ENCODE assay signal across 2 cellular contexts in the genomic region with DNA sequence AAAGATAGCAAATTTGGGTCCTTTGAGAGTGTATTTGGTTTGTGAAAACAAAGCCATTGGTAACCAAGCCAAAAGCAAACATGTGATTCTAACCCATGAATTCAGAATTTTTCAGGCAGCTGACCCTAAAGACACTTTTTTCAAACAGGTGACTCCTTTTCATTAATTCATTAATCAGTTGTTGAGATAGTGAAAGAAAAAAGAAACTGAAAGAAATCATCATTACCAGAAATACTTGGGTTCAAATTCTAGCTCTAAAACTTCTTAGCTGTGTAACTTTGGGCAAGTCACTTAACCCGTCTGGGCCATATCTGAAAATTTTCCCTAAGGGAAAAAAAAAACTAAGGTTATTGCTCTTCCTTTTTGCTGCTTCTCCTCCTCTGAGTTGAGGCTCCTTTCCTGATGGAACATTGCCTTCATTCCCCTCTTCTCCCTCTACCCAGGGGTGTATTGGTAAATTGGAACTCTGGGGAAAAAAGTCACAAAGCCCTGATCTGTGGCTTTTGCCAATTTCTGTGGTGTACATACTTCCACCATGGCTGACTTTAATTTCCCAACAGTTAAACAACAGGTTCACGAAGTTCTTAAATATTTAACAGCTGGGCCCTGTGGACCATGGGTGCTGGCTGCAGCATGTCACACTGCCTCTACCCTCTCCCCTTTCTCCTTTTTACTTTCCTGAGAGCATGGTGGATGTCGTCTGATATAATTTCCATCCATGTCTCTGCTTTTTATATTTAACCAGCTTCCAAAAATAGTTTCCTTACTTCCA.
TF ChIP-seq lines count a peak whose summit lies in the region.

No MANE protein-coding gene starts in this region.

TF ChIP-seq in SK-N-SH, 30 proteins besides CTCF, POLR2A, EP300 and RAD21 (continued from another document):
- TF ChIP-seq USF1 (IDR thresholded peaks at IDR 0.05; ENCODE audit: borderline replicate concordance, low read depth) = no peak
- no peak for TF ChIP-seq NRF1 (IDR thresholded peaks at IDR 0.05; ENCODE audit: low read depth, low read length)
- TF ChIP-seq RXRA (IDR thresholded peaks at IDR 0.05; ENCODE audit: borderline replicate concordance, low read depth) = no peak
- TF ChIP-seq SMC3 (IDR thresholded peaks at IDR 0.05; ENCODE audit: low read depth, low read length) = no peak
- TF ChIP-seq, protein P1, sequence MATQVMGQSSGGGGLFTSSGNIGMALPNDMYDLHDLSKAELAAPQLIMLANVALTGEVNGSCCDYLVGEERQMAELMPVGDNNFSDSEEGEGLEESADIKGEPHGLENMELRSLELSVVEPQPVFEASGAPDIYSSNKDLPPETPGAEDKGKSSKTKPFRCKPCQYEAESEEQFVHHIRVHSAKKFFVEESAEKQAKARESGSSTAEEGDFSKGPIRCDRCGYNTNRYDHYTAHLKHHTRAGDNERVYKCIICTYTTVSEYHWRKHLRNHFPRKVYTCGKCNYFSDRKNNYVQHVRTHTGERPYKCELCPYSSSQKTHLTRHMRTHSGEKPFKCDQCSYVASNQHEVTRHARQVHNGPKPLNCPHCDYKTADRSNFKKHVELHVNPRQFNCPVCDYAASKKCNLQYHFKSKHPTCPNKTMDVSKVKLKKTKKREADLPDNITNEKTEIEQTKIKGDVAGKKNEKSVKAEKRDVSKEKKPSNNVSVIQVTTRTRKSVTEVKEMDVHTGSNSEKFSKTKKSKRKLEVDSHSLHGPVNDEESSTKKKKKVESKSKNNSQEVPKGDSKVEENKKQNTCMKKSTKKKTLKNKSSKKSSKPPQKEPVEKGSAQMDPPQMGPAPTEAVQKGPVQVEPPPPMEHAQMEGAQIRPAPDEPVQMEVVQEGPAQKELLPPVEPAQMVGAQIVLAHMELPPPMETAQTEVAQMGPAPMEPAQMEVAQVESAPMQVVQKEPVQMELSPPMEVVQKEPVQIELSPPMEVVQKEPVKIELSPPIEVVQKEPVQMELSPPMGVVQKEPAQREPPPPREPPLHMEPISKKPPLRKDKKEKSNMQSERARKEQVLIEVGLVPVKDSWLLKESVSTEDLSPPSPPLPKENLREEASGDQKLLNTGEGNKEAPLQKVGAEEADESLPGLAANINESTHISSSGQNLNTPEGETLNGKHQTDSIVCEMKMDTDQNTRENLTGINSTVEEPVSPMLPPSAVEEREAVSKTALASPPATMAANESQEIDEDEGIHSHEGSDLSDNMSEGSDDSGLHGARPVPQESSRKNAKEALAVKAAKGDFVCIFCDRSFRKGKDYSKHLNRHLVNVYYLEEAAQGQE (IDR thresholded peaks at IDR 0.05; ENCODE audit: low read depth, low read length) = no peak
- TF ChIP-seq ZBTB33 (IDR thresholded peaks at IDR 0.05; ENCODE audit: borderline replicate concordance, low read depth) = no peak
- TF ChIP-seq, protein P2, sequence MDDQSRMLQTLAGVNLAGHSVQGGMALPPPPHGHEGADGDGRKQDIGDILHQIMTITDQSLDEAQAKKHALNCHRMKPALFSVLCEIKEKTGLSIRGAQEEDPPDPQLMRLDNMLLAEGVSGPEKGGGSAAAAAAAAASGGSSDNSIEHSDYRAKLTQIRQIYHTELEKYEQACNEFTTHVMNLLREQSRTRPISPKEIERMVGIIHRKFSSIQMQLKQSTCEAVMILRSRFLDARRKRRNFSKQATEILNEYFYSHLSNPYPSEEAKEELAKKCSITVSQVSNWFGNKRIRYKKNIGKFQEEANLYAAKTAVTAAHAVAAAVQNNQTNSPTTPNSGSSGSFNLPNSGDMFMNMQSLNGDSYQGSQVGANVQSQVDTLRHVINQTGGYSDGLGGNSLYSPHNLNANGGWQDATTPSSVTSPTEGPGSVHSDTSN (IDR thresholded peaks at IDR 0.05) = no peak
- no peak for TF ChIP-seq GABPA (IDR thresholded peaks at IDR 0.05; ENCODE audit: low read depth)
- no peak for TF ChIP-seq YY1 (IDR thresholded peaks at IDR 0.05; ENCODE audit: low read depth)

TF ChIP-seq in SK-N-SH treated with all-trans-retinoic acid at 6 μM for 48 hours, 23 proteins besides CTCF, POLR2A, EP300 and RAD21 (continued from another document):
- TF ChIP-seq POU6F1 (CRISPR knock-in tag; IDR thresholded peaks at IDR 0.05; ENCODE audit: borderline replicate concordance, low read depth) = no peak
- TF ChIP-seq ZNF8 (CRISPR knock-in tag; IDR thresholded peaks at IDR 0.05) = no peak
- TF ChIP-seq ZNF565 (CRISPR knock-in tag; conservative IDR thresholded peaks at IDR 0.05; ENCODE audit: low read depth) = no peak
- TF ChIP-seq SNAI2 (CRISPR knock-in tag; IDR thresholded peaks at IDR 0.05) = no peak
- TF ChIP-seq GLIS3 (CRISPR knock-in tag; IDR thresholded peaks at IDR 0.05) = no peak
- TF ChIP-seq ARNTL (CRISPR knock-in tag; IDR thresholded peaks at IDR 0.05; ENCODE audit: borderline replicate concordance, low read depth) = no peak
- no peak for TF ChIP-seq ZNF70 (CRISPR knock-in tag; IDR thresholded peaks at IDR 0.05)
- TF ChIP-seq CREB5 (CRISPR knock-in tag; IDR thresholded peaks at IDR 0.05; ENCODE audit: low read depth) = no peak
- TF ChIP-seq ESRRG (CRISPR knock-in tag; IDR thresholded peaks at IDR 0.05) = no peak
- no peak for TF ChIP-seq TCF4 (CRISPR knock-in tag; IDR thresholded peaks at IDR 0.05; ENCODE audit: borderline replicate concordance)
- TF ChIP-seq BACH2 (CRISPR knock-in tag; IDR thresholded peaks at IDR 0.05; ENCODE audit: borderline replicate concordance) = no peak
- TF ChIP-seq CSDC2 (CRISPR knock-in tag; IDR thresholded peaks at IDR 0.05) = no peak
- TF ChIP-seq PATZ1 (CRISPR knock-in tag; IDR thresholded peaks at IDR 0.05; ENCODE audit: borderline replicate concordance) = no peak
- TF ChIP-seq ISL1 (CRISPR knock-in tag; IDR thresholded peaks at IDR 0.05) = no peak
- no peak for TF ChIP-seq ZC3H10 (CRISPR knock-in tag; IDR thresholded peaks at IDR 0.05)
- TF ChIP-seq OSR1 (CRISPR knock-in tag; IDR thresholded peaks at IDR 0.05) = no peak
